ENCODE assay signal across 21 cellular contexts in genomic region chr19:2650515-2650914, GRCh38. TPM values are rescaled to one million over a fixed set of nuclear protein-coding genes. Genes with fewer than 3 reads are reported as not detected.
DNase-seq lines count a peak whose midpoint lies in the region; ATAC-seq and TF ChIP-seq lines count a peak whose summit lies in the region.
"Had no signal": no experiment of that assay in that cellular context is flagged by ENCODE, and none has a peak within 500 bp of the region (broad histone marks: within the 10 kb centered on the region; RNA-seq: fewer than 3 reads in every experiment).

No MANE protein-coding gene starts in this region.

- H3K4me3 ChIP-seq in right atrium auricular region (no peak overlapping the region), tibial nerve (no peak overlapping the region), lower leg skin (ENCODE audit: low read depth, poor library complexity, severe bottlenecking) (no peak overlapping the region)
- H3K4me3 ChIP-seq: neural progenitor cell, SK-N-MC, upper lobe of left lung had no signal

- intact Hi-C loops in Right ventricle myocardium superior (cut with DNase I), result loop anchor here (5.0 kb wide), 1 partner anchor 97 kb away; no protein-coding TSS in a partner anchor
- intact Hi-C loops in left ventricle myocardium superior (cut with micrococcal nuclease), result no loop called here
- intact Hi-C loops in lower leg skin (cut with DNase I; ENCODE audit: low total_unique reads), result loop anchor here (5.0 to 10.0 kb wide), 2 partner anchors 102 to 224 kb away; no protein-coding TSS in a partner anchor

- DNase-seq in Right ventricle myocardium superior (peak; percentile 71), right atrium auricular region (ENCODE audit: low spot score) (no peak), left ventricle myocardium superior (peak; percentile 63), retina (peak; percentile 75), tibial nerve (ENCODE audit: low spot score in 2 of 2) (no peak), lower leg skin (ENCODE audit: low spot score in 2 of 2) (no peak), AG08396 (ENCODE audit: low spot score) (no peak)
- DNase-seq: activated T-cell treated with anti-CD3 and anti-CD28 coated beads, Interleukin-2, amount 50 U/mL, for 48 hours; DMS 273 treated with DMSO at 0.1 percent for 48 hours; islet precursor cell; NCI-H1417 treated with DMSO at 0.1 percent for 48 hours; NCI-H526 treated with DMSO at 0.1 percent for 48 hours; stimulated activated CD4-positive, alpha-beta T cell treated with anti-CD3 and anti-CD28 coated beads, Interleukin-15, amount 100 ng/mL, for 24 hours; T-helper 9 cell had no signal

- TF ChIP-seq CTCF in right atrium auricular region (IDR thresholded peaks at IDR 0.05) (no peak), tibial nerve (IDR thresholded peaks at IDR 0.05) (no peak), lower leg skin (IDR thresholded peaks at IDR 0.05) (peak in 1 of 3 donors; percentile 81)

- H3K9me3 ChIP-seq in right atrium auricular region (no peaks in the 10 kb centered on the region), tibial nerve (peaks cover 0 to 5% (median 0%) of the 10 kb centered on the region in 4 donors)
- H3K9me3 ChIP-seq: upper lobe of left lung had no signal

- WGBS in tibial nerve, 2 donors, result 45 to 55% methylated on average over 16 to 19 of the region's 21 CpGs
- WGBS in lower leg skin, 2 donors, result 85% methylated on average over 21 of the region's 21 CpGs

- TF ChIP-seq POLR2A in tibial nerve (IDR thresholded peaks at IDR 0.05) (no peak), lower leg skin (IDR thresholded peaks at IDR 0.05) (no peak)

- TF ChIP-seq EP300 in tibial nerve (IDR thresholded peaks at IDR 0.05), result no peak

- H3K36me3 ChIP-seq in right atrium auricular region, result no peaks in the 10 kb centered on the region
- no peaks in the 10 kb centered on the region for H3K36me3 ChIP-seq in tibial nerve
- H3K36me3 ChIP-seq: neural progenitor cell had no signal

- H3K4me1 ChIP-seq in right atrium auricular region (no peaks in the 10 kb centered on the region), tibial nerve (no peaks in the 10 kb centered on the region)
- H3K4me1 ChIP-seq: upper lobe of left lung had no signal

- H3K27me3 ChIP-seq in right atrium auricular region (no peaks in the 10 kb centered on the region), tibial nerve (peaks cover 0 to 8% of the 10 kb centered on the region in 2 donors)
- H3K27me3 ChIP-seq: neural progenitor cell, upper lobe of left lung had no signal

- ATAC-seq in Right ventricle myocardium superior (ENCODE audit: poor library complexity) (peak; percentile 52), left ventricle myocardium superior (peak; percentile 71), HG03159 (IDR thresholded peaks at IDR 0.05; ENCODE audit: unreplicated experiment) (no peak)
- ATAC-seq: activated CD4-positive, CD25-positive, alpha-beta regulatory T cell treated with anti-CD3 and anti-CD28 coated beads, Interleukin-2, amount 50 U/mL, for 24 hours; stimulated activated effector memory CD8-positive, alpha-beta T cell treated with anti-CD3 and anti-CD28 coated beads, Interleukin-12 subunit alpha, Interleukin-12 subunit beta, amount 100 ng/mL, for 72 hours had no signal

- no peak overlapping the region for H3K27ac ChIP-seq in right atrium auricular region
- H3K27ac ChIP-seq in tibial nerve, result no peak overlapping the region
- H3K27ac ChIP-seq: C4-2B, neural progenitor cell, SK-N-MC had no signal

RNA-seq across cellular contexts. Expression of gene GNG7, which starts 52.0 kb away (rescaled TPM):
- total RNA-seq in Right ventricle myocardium superior (35.2 TPM), right atrium auricular region (10 to 100 TPM; 18.0 to 22.8 TPM), left ventricle myocardium superior (39.3 TPM), tibial nerve (1 to 10 TPM; 2.6 to 5.3 (median 3.5) TPM), lower leg skin (1 to 10 TPM in 3 of 4 donors, under 1 TPM in 1; 0.59 to 3.4 (median 2.4) TPM)

Comparison
In these comparisons a context has a peak if more than half of its experiments do, and no peak if none do; other contexts are left out.
1. DNase-seq: peak in Right ventricle myocardium superior (single experiment), left ventricle myocardium superior (single experiment) and retina (single experiment); none in right atrium auricular region (single experiment), tibial nerve (0 of 2), lower leg skin (0 of 2) and AG08396 (single experiment).